In the genomic region with DNA sequence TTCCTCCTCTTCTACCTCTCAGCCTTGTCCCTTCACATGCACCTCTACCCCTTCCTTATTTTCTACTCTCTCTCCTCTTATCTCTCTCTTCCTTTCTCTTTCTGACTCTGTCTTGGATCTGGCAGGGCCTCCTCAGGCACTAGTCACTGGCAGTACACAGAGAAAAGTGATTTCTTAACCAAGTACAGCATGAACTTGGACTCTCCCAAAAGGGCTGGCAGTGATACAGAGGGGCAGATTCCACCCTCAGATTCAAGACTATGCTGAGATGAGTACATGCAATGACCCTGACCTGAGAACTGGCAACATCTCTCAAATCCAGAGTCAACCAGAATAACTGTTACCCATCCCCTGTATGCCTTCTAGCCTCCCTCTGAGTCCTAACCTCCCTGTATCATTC, we compare ENCODE assay signal across 20 cellular contexts. TPM values are rescaled to one million over a fixed set of nuclear protein-coding genes. Genes with fewer than 3 reads are reported as not detected.
DNase-seq lines count a peak whose midpoint lies in the region; ATAC-seq and TF ChIP-seq lines count a peak whose summit lies in the region.
"Had no signal": no experiment of that assay in that cellular context is flagged by ENCODE, and none has a peak within 500 bp of the region (broad histone marks: within the 10 kb centered on the region; RNA-seq: fewer than 3 reads in every experiment).

No MANE protein-coding gene starts in this region.

- peaks cover 7% of the 10 kb centered on the region for H3K27me3 ChIP-seq in upper lobe of right lung
- no peaks in the 10 kb centered on the region for H3K27me3 ChIP-seq in naive thymus-derived CD4-positive, alpha-beta T cell (ENCODE audit: control insufficient read depth in 2 of 2, insufficient read depth in 2 of 2, low read length in 2 of 2)
- H3K27me3 ChIP-seq: SJCRH30 had no signal

- DNase-seq in fibroblast of villous mesenchyme (ENCODE audit: low read depth), result peak; percentile 22
- no peak for DNase-seq in omental fat pad (ENCODE audit: low spot score)
- DNase-seq in upper lobe of right lung, result no peak
- no peak for DNase-seq in activated CD4-positive, alpha-beta T cell treated with anti-CD3 and anti-CD28 coated beads, Interleukin-2, amount 10 ng/mL, durations not matched to agents 24 days and 14 days
- no peak for DNase-seq in naive thymus-derived CD4-positive, alpha-beta T cell
- DNase-seq in effector CD4-positive, alpha-beta T cell, result no peak
- DNase-seq: activated CD4-positive, alpha-beta T cell treated with anti-CD3 and anti-CD28 coated beads for 1 hour; activated naive CD4-positive, alpha-beta T cell; DMS153; foreskin melanocyte; mammary epithelial cell; NCI-H446 treated with DMSO at 0.1 percent for 48 hours; SJCRH30 had no signal

- CTCF ChIA-PET in naive thymus-derived CD4-positive, alpha-beta T cell (lab: Charles Lee), result no interaction called here

- intact Hi-C loops in upper lobe of right lung (cut with DNase I), result no loop called here
- intact Hi-C loops in activated CD4-positive, alpha-beta T cell treated with anti-CD3 and anti-CD28 coated beads, Interleukin-2, amount 10 ng/mL, durations not matched to agents 24 days and 14 days (cut with micrococcal nuclease), result no loop called here
- intact Hi-C loops in naive thymus-derived CD4-positive, alpha-beta T cell (cut with micrococcal nuclease), result no loop called here

- H3K36me3 ChIP-seq in upper lobe of right lung, result no peaks in the 10 kb centered on the region
- H3K36me3 ChIP-seq in naive thymus-derived CD4-positive, alpha-beta T cell (ENCODE audit: control insufficient read depth in 2 of 3, insufficient read depth in 3 of 3, low read length in 3 of 3), result no peaks in the 10 kb centered on the region
- H3K36me3 ChIP-seq: SJCRH30, thoracic aorta had no signal

- H3K4me1 ChIP-seq in upper lobe of right lung, result peaks cover 3% of the 10 kb centered on the region
- H3K4me1 ChIP-seq in naive thymus-derived CD4-positive, alpha-beta T cell (ENCODE audit: control insufficient read depth in 2 of 2, insufficient read depth in 2 of 2, low read length in 2 of 2), result no peaks in the 10 kb centered on the region

- H3K4me1 Mint-ChIP-seq in activated CD4-positive, alpha-beta T cell treated with anti-CD3 and anti-CD28 coated beads, Interleukin-2, amount 10 ng/mL, durations not matched to agents 24 days and 14 days, result peaks cover 6% of the 10 kb centered on the region
- H3K4me1 Mint-ChIP-seq in naive thymus-derived CD4-positive, alpha-beta T cell, result peaks cover 0 to 8% (median 8%) of the 10 kb centered on the region in 7 donors

- H3K9me3 ChIP-seq in upper lobe of right lung, result no peaks in the 10 kb centered on the region
- H3K9me3 ChIP-seq in naive thymus-derived CD4-positive, alpha-beta T cell (ENCODE audit: control insufficient read depth in 2 of 3, low read length in 3 of 3), result no peaks in the 10 kb centered on the region
- H3K9me3 ChIP-seq: SJCRH30, thoracic aorta had no signal

- no peaks in the 10 kb centered on the region for H3K36me3 Mint-ChIP-seq in activated CD4-positive, alpha-beta T cell treated with anti-CD3 and anti-CD28 coated beads, Interleukin-2, amount 10 ng/mL, durations not matched to agents 24 days and 14 days (ENCODE audit: low read depth)
- H3K36me3 Mint-ChIP-seq in naive thymus-derived CD4-positive, alpha-beta T cell, result peaks cover 0 to 5% (median 0%) of the 10 kb centered on the region in 5 donors
- H3K36me3 Mint-ChIP-seq: CD14-positive monocyte; natural killer cell treated with Interleukin-12 subunit alpha and Interleukin-12 subunit beta and Interleukin-15 and Interleukin-18, amount 100 ng/mL, for 72 hours had no signal

- H3K27ac Mint-ChIP-seq in activated CD4-positive, alpha-beta T cell treated with anti-CD3 and anti-CD28 coated beads, Interleukin-2, amount 10 ng/mL, durations not matched to agents 24 days and 14 days, result no peak overlapping the region
- no peak overlapping the region for H3K27ac Mint-ChIP-seq in naive thymus-derived CD4-positive, alpha-beta T cell
- H3K27ac Mint-ChIP-seq: natural killer cell treated with Interleukin-12 subunit alpha and Interleukin-12 subunit beta and Interleukin-15 and Interleukin-18, amount 100 ng/mL, for 72 hours; T-helper 2 cell treated with Interferon-gamma antibody and Interleukin-4, amounts not matched to agents 5 μg/mL and 100 μg/mL, for 36 hours had no signal

- no peaks in the 10 kb centered on the region for H3K9me3 Mint-ChIP-seq in activated CD4-positive, alpha-beta T cell treated with anti-CD3 and anti-CD28 coated beads, Interleukin-2, amount 10 ng/mL, durations not matched to agents 24 days and 14 days
- H3K9me3 Mint-ChIP-seq in naive thymus-derived CD4-positive, alpha-beta T cell, result no peaks in the 10 kb centered on the region
- H3K9me3 Mint-ChIP-seq: natural killer cell treated with Interleukin-12 subunit alpha and Interleukin-12 subunit beta and Interleukin-15 and Interleukin-18, amount 100 ng/mL, for 72 hours; T-helper 2 cell treated with Interferon-gamma antibody and Interleukin-4, amounts not matched to agents 5 μg/mL and 100 μg/mL, for 36 hours had no signal

- POLR2A ChIA-PET in naive thymus-derived CD4-positive, alpha-beta T cell (lab: Charles Lee), result no interaction called here

- no peak for TF ChIP-seq CTCF in VCaP (conservative IDR thresholded peaks at IDR 0.05)
- TF ChIP-seq CTCF in fibroblast of villous mesenchyme (IDR thresholded peaks at IDR 0.05; ENCODE audit: insufficient read depth, low read depth, low read length), result no peak
- no peak for TF ChIP-seq CTCF in omental fat pad (IDR thresholded peaks at IDR 0.05)
- no peak for TF ChIP-seq CTCF in upper lobe of right lung (IDR thresholded peaks at IDR 0.05)

- ATAC-seq in omental fat pad (ENCODE audit: low FRiP score), result peak; percentile 75
- peak; percentile 29 for ATAC-seq in upper lobe of right lung
- ATAC-seq in naive thymus-derived CD4-positive, alpha-beta T cell, result no peak
- no peak for ATAC-seq in HG02610 (IDR thresholded peaks at IDR 0.05; ENCODE audit: unreplicated experiment)
- ATAC-seq: natural killer cell treated with Interleukin-12 subunit alpha and Interleukin-12 subunit beta and Interleukin-15 and Interleukin-18, amount 100 ng/mL, for 72 hours had no signal

- H3K4me3 ChIP-seq in fibroblast of villous mesenchyme (ENCODE audit: low read depth, low read length) (no peak overlapping the region), upper lobe of right lung (no peak overlapping the region)
- no peak overlapping the region for H3K4me3 ChIP-seq in naive thymus-derived CD4-positive, alpha-beta T cell (ENCODE audit: low read length)
- H3K4me3 ChIP-seq: SJCRH30, thoracic aorta had no signal

- no peak overlapping the region for H3K4me3 Mint-ChIP-seq in activated CD4-positive, alpha-beta T cell treated with anti-CD3 and anti-CD28 coated beads, Interleukin-2, amount 10 ng/mL, durations not matched to agents 24 days and 14 days
- H3K4me3 Mint-ChIP-seq in naive thymus-derived CD4-positive, alpha-beta T cell, result no peak overlapping the region
- H3K4me3 Mint-ChIP-seq: CD14-positive monocyte; natural killer cell treated with Interleukin-12 subunit alpha and Interleukin-12 subunit beta and Interleukin-15 and Interleukin-18, amount 100 ng/mL, for 72 hours; T-helper 2 cell treated with Interferon-gamma antibody and Interleukin-4, amounts not matched to agents 5 μg/mL and 100 μg/mL, for 36 hours had no signal

- peaks cover 36% of the 10 kb centered on the region for H3K27me3 Mint-ChIP-seq in activated CD4-positive, alpha-beta T cell treated with anti-CD3 and anti-CD28 coated beads, Interleukin-2, amount 10 ng/mL, durations not matched to agents 24 days and 14 days
- H3K27me3 Mint-ChIP-seq in naive thymus-derived CD4-positive, alpha-beta T cell, result peaks cover 15 to 48% (median 36%) of the 10 kb centered on the region in 5 donors

- peak overlapping the region; percentile 95; the same call in 1 of the 2 replicates for H3K27ac ChIP-seq in VCaP
- no peak overlapping the region for H3K27ac ChIP-seq in upper lobe of right lung
- no peak overlapping the region for H3K27ac ChIP-seq in naive thymus-derived CD4-positive, alpha-beta T cell (ENCODE audit: low read depth, low read length)
- H3K27ac ChIP-seq: SJCRH30, thoracic aorta had no signal

RNA-seq across cellular contexts. Expression of a gene that starts 4.3 kb away (rescaled TPM):
- 17.7 and 57.4 TPM in 2 replicates for total RNA-seq in fibroblast of villous mesenchyme
- total RNA-seq in omental fat pad, result 100 to 1,000 TPM; 241 to 629 (median 321) TPM
- total RNA-seq in upper lobe of right lung, result 24.3 TPM
- 0.26 TPM in 1 of 2 replicates, not detected in the other for total RNA-seq in activated CD4-positive, alpha-beta T cell treated with anti-CD3 and anti-CD28 coated beads, Interleukin-2, amount 10 ng/mL, durations not matched to agents 24 days and 14 days
- total RNA-seq in naive thymus-derived CD4-positive, alpha-beta T cell, result under 1 TPM in 2 of 5 experiments, not detected in 3; 0.24 to 0.34 TPM
- polyA plus RNA-seq in naive thymus-derived CD4-positive, alpha-beta T cell, result under 1 TPM in 1 of 2 donors, not detected in 1; 0.54 TPM
- total RNA-seq: HT-29 had no signal
- polyA plus RNA-seq: CD14-positive monocyte had no signal

Comparison
In these comparisons a context has a peak if more than half of its experiments do, and no peak if none do; other contexts are left out.
1. ATAC-seq: peak in omental fat pad (single experiment) and upper lobe of right lung (single experiment); none in naive thymus-derived CD4-positive, alpha-beta T cell (single experiment) and HG02610 (single experiment).
2. RNA of a gene that starts 4.3 kb away (total RNA-seq): 241 to 629 TPM in omental fat pad, 17.7 to 57.4 TPM in fibroblast of villous mesenchyme and 24.3 TPM in upper lobe of right lung (single experiment); 0.26 TPM in activated CD4-positive, alpha-beta T cell treated with anti-CD3 and anti-CD28 coated beads, Interleukin-2, amount 10 ng/mL, durations not matched to agents 24 days and 14 days and 0.24 to 0.34 TPM in naive thymus-derived CD4-positive, alpha-beta T cell; every median in the first group is over 10 times any median in the second.